ENCODE assay signal across 29 cellular contexts in the genomic region with DNA sequence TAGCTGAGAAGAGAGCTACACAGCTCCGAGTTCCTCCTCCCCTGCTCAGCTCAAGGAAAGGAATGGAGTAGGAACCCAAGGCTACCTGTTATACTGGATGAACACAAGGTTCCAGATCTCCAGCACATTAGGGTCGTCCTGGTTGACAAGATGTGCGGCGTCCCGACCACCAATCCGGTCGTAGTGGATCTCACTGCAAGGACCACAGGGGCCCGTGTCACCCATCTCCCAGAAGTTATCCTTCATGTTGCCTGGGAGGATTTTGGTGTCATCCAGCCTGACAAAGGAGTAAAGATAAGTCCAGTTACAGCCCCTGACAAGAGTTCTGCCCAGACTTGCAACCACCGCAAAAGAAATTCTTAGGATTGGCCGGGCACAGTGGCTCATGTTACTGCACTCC.
"Had no signal": no experiment of that assay in that cellular context is flagged by ENCODE, and none has a peak within 500 bp of the region (broad histone marks: within the 10 kb centered on the region; RNA-seq: fewer than 3 reads in every experiment).

No MANE protein-coding gene starts in this region.

- H3K27ac Mint-ChIP-seq: endodermal cell; memory B cell; naive thymus-derived CD4-positive, alpha-beta T cell; natural killer cell had no signal

- DNase-seq: dermis blood vessel endothelial cell; dorsolateral prefrontal cortex; effector CD4-positive, alpha-beta T cell; effector memory CD8-positive, alpha-beta T cell; endodermal cell; erythroblast; esophagus squamous epithelium; foreskin fibroblast; heart left ventricle; hypothalamus; immature natural killer cell; islet precursor cell; left cardiac atrium; left lung; left ventricle myocardium superior; lower lobe of right lung; mesendoderm; midbrain; naive thymus-derived CD4-positive, alpha-beta T cell; natural killer cell had no signal

- H3K9me3 ChIP-seq: esophagus squamous epithelium, gastroesophageal sphincter, heart left ventricle, left lung, lower lobe of right lung had no signal

- H3K27me3 ChIP-seq: dorsolateral prefrontal cortex, esophagus squamous epithelium, gastroesophageal sphincter, heart left ventricle, hepatocyte, left lung had no signal

- H3K4me2 ChIP-seq: hepatocyte had no signal

- H3K4me1 Mint-ChIP-seq: endodermal cell, memory B cell, natural killer cell had no signal

- H3K4me3 Mint-ChIP-seq: effector memory CD8-positive, alpha-beta T cell; endodermal cell; immature natural killer cell; memory B cell; naive thymus-derived CD4-positive, alpha-beta T cell; natural killer cell had no signal

- H3K4me3 ChIP-seq: coronary artery, dorsolateral prefrontal cortex, esophagus squamous epithelium, gastroesophageal sphincter, heart left ventricle, hepatocyte, left lung, lower lobe of right lung had no signal

- FAIRE-seq: colon, endometrium, frontal cortex had no signal

- H3K27ac ChIP-seq: coronary artery, dorsolateral prefrontal cortex, epithelial cell of prostate, esophagus squamous epithelium, gastroesophageal sphincter, heart left ventricle, hepatocyte, left lung, lower lobe of right lung had no signal

- H3K4me1 ChIP-seq: esophagus squamous epithelium, gastroesophageal sphincter, left lung, lower lobe of right lung had no signal

- H2AFZ ChIP-seq: hepatocyte had no signal

- ATAC-seq: effector memory CD8-positive, alpha-beta T cell; esophagus mucosa; gastroesophageal sphincter; heart left ventricle; left cardiac atrium; left lung; left ventricle myocardium superior; lower lobe of right lung; naive thymus-derived CD4-positive, alpha-beta T cell; natural killer cell had no signal

- H3K9me3 Mint-ChIP-seq: effector memory CD8-positive, alpha-beta T cell; endodermal cell; immature natural killer cell; memory B cell; naive thymus-derived CD4-positive, alpha-beta T cell; natural killer cell had no signal

- H3K27me3 Mint-ChIP-seq: effector memory CD8-positive, alpha-beta T cell; memory B cell; naive thymus-derived CD4-positive, alpha-beta T cell had no signal
